ENCODE assay signal across 12 cellular contexts in genomic region chr12:122943196-122943595, GRCh38. TPM values are rescaled to one million over a fixed set of nuclear protein-coding genes. Genes with fewer than 3 reads are reported as not detected.
DNase-seq lines count a peak whose midpoint lies in the region; ATAC-seq and TF ChIP-seq lines count a peak whose summit lies in the region.
"Had no signal": no experiment of that assay in that cellular context is flagged by ENCODE, and none has a peak within 500 bp of the region (broad histone marks: within the 10 kb centered on the region; RNA-seq: fewer than 3 reads in every experiment).

No MANE protein-coding gene starts in this region.

- intact Hi-C loops in HCT116 (cut with micrococcal nuclease), result no loop called here

- H3K27ac ChIP-seq in HCT116 (ENCODE audit: low read depth, low read length), result peak overlapping the region; percentile 27
- H3K27ac ChIP-seq in layer of hippocampus (ENCODE audit: low read depth, low read length), result peak overlapping the region; percentile 22

- no peak for TF ChIP-seq RAD21 in HCT116 (IDR thresholded peaks at IDR 0.05; ENCODE audit: low read depth)

- H3K36me3 Mint-ChIP-seq in brain, result peaks cover 29% of the 10 kb centered on the region
- no peaks in the 10 kb centered on the region for H3K36me3 Mint-ChIP-seq in stimulated activated effector memory CD8-positive, alpha-beta T cell treated with anti-CD3 and anti-CD28 coated beads, Interleukin-12 subunit alpha, Interleukin-12 subunit beta, amount 100 ng/mL, for 72 hours
- peaks cover 2% of the 10 kb centered on the region for H3K36me3 Mint-ChIP-seq in activated naive CD4-positive, alpha-beta T cell treated with anti-CD3 and anti-CD28 coated beads, Interleukin-2, amount 10 ng/mL, durations not matched to agents 7 days and 5 days

- POLR2A ChIA-PET in HCT116 (lab: Charles Lee), result interaction anchor here (0.6 kb wide), 1 partner anchor 51 kb away, joined by 3 read pairs; no protein-coding TSS in a partner anchor

- no peaks in the 10 kb centered on the region for H3K79me2 ChIP-seq in HCT116 (ENCODE audit: insufficient read depth, low read length)

- no peaks in the 10 kb centered on the region for H4K20me1 ChIP-seq in HCT116 (ENCODE audit: insufficient read depth)

- peaks cover 0 to 2% (median 0%) of the 10 kb centered on the region in 5 experiments for H3K9me3 Mint-ChIP-seq in brain
- no peaks in the 10 kb centered on the region for H3K9me3 Mint-ChIP-seq in stimulated activated effector memory CD8-positive, alpha-beta T cell treated with anti-CD3 and anti-CD28 coated beads, Interleukin-12 subunit alpha, Interleukin-12 subunit beta, amount 100 ng/mL, for 72 hours
- H3K9me3 Mint-ChIP-seq in activated naive CD4-positive, alpha-beta T cell treated with anti-CD3 and anti-CD28 coated beads, Interleukin-2, amount 10 ng/mL, durations not matched to agents 7 days and 5 days, result no peaks in the 10 kb centered on the region

- H3K9ac ChIP-seq in HCT116 (ENCODE audit: low read length), result 0 out of 2 replicates have a peak overlapping the region, but pooled peaks have one; percentile 20

- H3K27me3 Mint-ChIP-seq in brain, result no peaks in the 10 kb centered on the region
- H3K27me3 Mint-ChIP-seq in activated naive CD4-positive, alpha-beta T cell treated with anti-CD3 and anti-CD28 coated beads, Interleukin-2, amount 10 ng/mL, durations not matched to agents 7 days and 5 days, result peaks cover 7% of the 10 kb centered on the region

- no peaks in the 10 kb centered on the region for H3K36me3 ChIP-seq in HCT116 (ENCODE audit: control insufficient read depth in 1 of 2, insufficient read depth in 2 of 2, low read length in 2 of 2)
- H3K36me3 ChIP-seq: HAP-1 had no signal

- no peak overlapping the region for H2AFZ ChIP-seq in HCT116 (ENCODE audit: low read depth, low read length, poor library complexity, severe bottlenecking)

- no peak for TF ChIP-seq CTCF in HCT116 (IDR thresholded peaks at IDR 0.05 in 2 of 3, conservative IDR thresholded peaks at IDR 0.05 in 1 of 3; ENCODE audit: borderline replicate concordance in 1 of 3, insufficient read depth in 1 of 3, low read depth in 2 of 3, low read length in 2 of 3)
- no peak for TF ChIP-seq CTCF in brain (conservative IDR thresholded peaks at IDR 0.05)

- ATAC-seq in HCT116 (no peak), GM19328 (IDR thresholded peaks at IDR 0.05; ENCODE audit: unreplicated experiment) (no peak), HG02610 (IDR thresholded peaks at IDR 0.05; ENCODE audit: unreplicated experiment) (no peak)
- ATAC-seq in stimulated activated effector memory CD8-positive, alpha-beta T cell treated with anti-CD3 and anti-CD28 coated beads, Interleukin-12 subunit alpha, Interleukin-12 subunit beta, amount 100 ng/mL, for 72 hours, result no peak

- H3K4me1 ChIP-seq in HCT116 (ENCODE audit: control insufficient read depth in 1 of 2, insufficient read depth in 2 of 2, low read length in 2 of 2), result peaks cover 72 to 82% of the 10 kb centered on the region in 2 experiments
- H3K4me1 ChIP-seq: HAP-1 had no signal

- BruUV-seq in HCT116 (replicated peaks; lab: Mats Ljungman, UMichigan), result no TSS peak

- H3K27ac Mint-ChIP-seq in brain, result peak overlapping the region; percentile 5 to 59 (median 34)
- peak overlapping the region; percentile 46 for H3K27ac Mint-ChIP-seq in stimulated activated effector memory CD8-positive, alpha-beta T cell treated with anti-CD3 and anti-CD28 coated beads, Interleukin-12 subunit alpha, Interleukin-12 subunit beta, amount 100 ng/mL, for 72 hours
- H3K27ac Mint-ChIP-seq in activated naive CD4-positive, alpha-beta T cell treated with anti-CD3 and anti-CD28 coated beads, Interleukin-2, amount 10 ng/mL, durations not matched to agents 7 days and 5 days, result no peak overlapping the region

- H3K4me3 ChIP-seq in HCT116 (replicated peaks in 1 of 2; ENCODE audit: low read depth in 1 of 2, low read length in 2 of 2), result no peak overlapping the region
- H3K4me3 ChIP-seq: HAP-1 had no signal

- peaks cover 40% of the 10 kb centered on the region for H3K4me1 Mint-ChIP-seq in brain
- peaks cover 50% of the 10 kb centered on the region for H3K4me1 Mint-ChIP-seq in stimulated activated effector memory CD8-positive, alpha-beta T cell treated with anti-CD3 and anti-CD28 coated beads, Interleukin-12 subunit alpha, Interleukin-12 subunit beta, amount 100 ng/mL, for 72 hours
- peaks cover 38% of the 10 kb centered on the region for H3K4me1 Mint-ChIP-seq in activated naive CD4-positive, alpha-beta T cell treated with anti-CD3 and anti-CD28 coated beads, Interleukin-2, amount 10 ng/mL, durations not matched to agents 7 days and 5 days

- RAD21 ChIA-PET in HCT116 (lab: Charles Lee; ENCODE audit: low non-redundant PET in 1 of 2, low total read pairs in 2 of 2, uncharacterized antibody in 2 of 2, unreplicated experiment in 2 of 2), result no interaction called here

- no peak overlapping the region for H3K4me3 Mint-ChIP-seq in brain
- no peak overlapping the region for H3K4me3 Mint-ChIP-seq in stimulated activated effector memory CD8-positive, alpha-beta T cell treated with anti-CD3 and anti-CD28 coated beads, Interleukin-12 subunit alpha, Interleukin-12 subunit beta, amount 100 ng/mL, for 72 hours
- no peak overlapping the region for H3K4me3 Mint-ChIP-seq in activated naive CD4-positive, alpha-beta T cell treated with anti-CD3 and anti-CD28 coated beads, Interleukin-2, amount 10 ng/mL, durations not matched to agents 7 days and 5 days

- H3K9me2 ChIP-seq in HCT116 (ENCODE audit: insufficient read depth), result no peaks in the 10 kb centered on the region

- H3K9me3 ChIP-seq in HCT116 (ENCODE audit: control insufficient read depth in 1 of 2, insufficient read depth in 1 of 2, low read depth in 1 of 2, low read length in 2 of 2), result no peaks in the 10 kb centered on the region
- H3K9me3 ChIP-seq: HAP-1 had no signal

- peak overlapping the region; percentile 70 for H3K4me2 ChIP-seq in HCT116 (ENCODE audit: low read length)

- CTCF ChIA-PET in HCT116 (lab: Charles Lee), result no interaction called here
- CTCF ChIA-PET in activated naive CD4-positive, alpha-beta T cell treated with anti-CD3 and anti-CD28 coated beads, Interleukin-2, amount 10 ng/mL, durations not matched to agents 7 days and 5 days (lab: Charles Lee), result no interaction called here

- DNase-seq in HCT116 (ENCODE audit: low read depth, low spot score), result no peak
- DNase-seq in stimulated activated effector memory CD8-positive, alpha-beta T cell treated with anti-CD3 and anti-CD28 coated beads, Interleukin-12 subunit alpha, Interleukin-12 subunit beta, amount 100 ng/mL, for 72 hours (ENCODE audit: low spot score in 2 of 2), result no peak
- no peak for DNase-seq in DMS 273 treated with DMSO at 0.1 percent for 48 hours (lab: John Stamatoyannopoulos, UW)
- no peak for DNase-seq in activated naive CD4-positive, alpha-beta T cell treated with anti-CD3 and anti-CD28 coated beads, Interleukin-2, amount 10 ng/mL, durations not matched to agents 7 days and 5 days
- DNase-seq: COR-L47; Karpas-422; stimulated activated CD4-positive, alpha-beta T cell treated with anti-CD3 and anti-CD28 coated beads, Interleukin-12 subunit alpha, Interleukin-12 subunit beta, amount 100 ng/mL, for 4 hours had no signal

- H3K27me3 ChIP-seq in HCT116 (ENCODE audit: insufficient read depth, low read length) (no peaks in the 10 kb centered on the region), layer of hippocampus (ENCODE audit: control insufficient read depth, insufficient read depth, low read length) (no peaks in the 10 kb centered on the region)

- TF ChIP-seq POLR2A in HCT116 (IDR thresholded peaks at IDR 0.05; ENCODE audit: borderline replicate concordance, extremely low read depth, insufficient read depth, insufficient read length), result no peak

TF ChIP-seq in HCT116, 20 proteins besides CTCF, POLR2A, EP300 and RAD21:
- TF ChIP-seq CEBPB (IDR thresholded peaks at IDR 0.05; ENCODE audit: low read depth) (no peak), ZNF274 (IDR thresholded peaks at IDR 0.05; ENCODE audit: low read depth, low read length) (no peak)
- TF ChIP-seq, protein P1, sequence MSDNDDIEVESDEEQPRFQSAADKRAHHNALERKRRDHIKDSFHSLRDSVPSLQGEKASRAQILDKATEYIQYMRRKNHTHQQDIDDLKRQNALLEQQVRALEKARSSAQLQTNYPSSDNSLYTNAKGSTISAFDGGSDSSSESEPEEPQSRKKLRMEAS (IDR thresholded peaks at IDR 0.05), result no peak
- TF ChIP-seq, protein P2, sequence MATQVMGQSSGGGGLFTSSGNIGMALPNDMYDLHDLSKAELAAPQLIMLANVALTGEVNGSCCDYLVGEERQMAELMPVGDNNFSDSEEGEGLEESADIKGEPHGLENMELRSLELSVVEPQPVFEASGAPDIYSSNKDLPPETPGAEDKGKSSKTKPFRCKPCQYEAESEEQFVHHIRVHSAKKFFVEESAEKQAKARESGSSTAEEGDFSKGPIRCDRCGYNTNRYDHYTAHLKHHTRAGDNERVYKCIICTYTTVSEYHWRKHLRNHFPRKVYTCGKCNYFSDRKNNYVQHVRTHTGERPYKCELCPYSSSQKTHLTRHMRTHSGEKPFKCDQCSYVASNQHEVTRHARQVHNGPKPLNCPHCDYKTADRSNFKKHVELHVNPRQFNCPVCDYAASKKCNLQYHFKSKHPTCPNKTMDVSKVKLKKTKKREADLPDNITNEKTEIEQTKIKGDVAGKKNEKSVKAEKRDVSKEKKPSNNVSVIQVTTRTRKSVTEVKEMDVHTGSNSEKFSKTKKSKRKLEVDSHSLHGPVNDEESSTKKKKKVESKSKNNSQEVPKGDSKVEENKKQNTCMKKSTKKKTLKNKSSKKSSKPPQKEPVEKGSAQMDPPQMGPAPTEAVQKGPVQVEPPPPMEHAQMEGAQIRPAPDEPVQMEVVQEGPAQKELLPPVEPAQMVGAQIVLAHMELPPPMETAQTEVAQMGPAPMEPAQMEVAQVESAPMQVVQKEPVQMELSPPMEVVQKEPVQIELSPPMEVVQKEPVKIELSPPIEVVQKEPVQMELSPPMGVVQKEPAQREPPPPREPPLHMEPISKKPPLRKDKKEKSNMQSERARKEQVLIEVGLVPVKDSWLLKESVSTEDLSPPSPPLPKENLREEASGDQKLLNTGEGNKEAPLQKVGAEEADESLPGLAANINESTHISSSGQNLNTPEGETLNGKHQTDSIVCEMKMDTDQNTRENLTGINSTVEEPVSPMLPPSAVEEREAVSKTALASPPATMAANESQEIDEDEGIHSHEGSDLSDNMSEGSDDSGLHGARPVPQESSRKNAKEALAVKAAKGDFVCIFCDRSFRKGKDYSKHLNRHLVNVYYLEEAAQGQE (IDR thresholded peaks at IDR 0.05; ENCODE audit: low read depth), result no peak

RNA-seq across cellular contexts. Expression of gene ABCB9, which starts 23.1 kb away (rescaled TPM):
- 14.7 TPM for total RNA-seq in HCT116 (2021; ENCODE audit: unreplicated experiment)
- 9.8 and 10.6 TPM in 2 replicates for polyA plus RNA-seq in HCT116 (2012)
- 7.9 TPM for polyA plus RNA-seq in brain (ENCODE audit: insufficient read depth, low read depth, low replicate concordance)

RNA-seq across cellular contexts. Expression of gene OGFOD2, which starts 31.8 kb away (rescaled TPM):
- total RNA-seq in HCT116 (2021; ENCODE audit: unreplicated experiment), result 29.5 TPM
- 24.1 and 26.2 TPM in 2 replicates for polyA plus RNA-seq in HCT116 (2012)
- polyA plus RNA-seq in brain (ENCODE audit: insufficient read depth, low read depth, low replicate concordance), result 12.7 TPM

RNA-seq across cellular contexts. Expression of gene ARL6IP4, which starts 37.3 kb away (rescaled TPM):
- 128 TPM for total RNA-seq in HCT116 (2021; ENCODE audit: unreplicated experiment)
- 178 and 187 TPM in 2 replicates for polyA plus RNA-seq in HCT116 (2012)
- 283 TPM for polyA plus RNA-seq in brain (ENCODE audit: insufficient read depth, low read depth, low replicate concordance)

RNA-seq across cellular contexts. Expression of gene VPS37B, which starts 47.3 kb away (rescaled TPM):
- 55.0 TPM for total RNA-seq in HCT116 (2021; ENCODE audit: unreplicated experiment)
- 48.3 and 53.6 TPM in 2 replicates for polyA plus RNA-seq in HCT116 (2012)
- 17.2 TPM for polyA plus RNA-seq in brain (ENCODE audit: insufficient read depth, low read depth, low replicate concordance)
